ENCODE assay signal across 8 cellular contexts in genomic region chr5:140107312-140108092, GRCh38. TPM values are rescaled to one million over a fixed set of nuclear protein-coding genes. Genes with fewer than 3 reads are reported as not detected.
A peak's percentile ranks its signal among the peaks of the same experiment; 100 is the strongest.
DNase-seq lines count a peak whose midpoint lies in the region; ATAC-seq and TF ChIP-seq lines count a peak whose summit lies in the region.

No MANE protein-coding gene starts in this region.

- no peaks in the 10 kb centered on the region for H3K36me3 Mint-ChIP-seq in WTC11

- DNase-seq in AG04450 (ENCODE audit: low read depth, low spot score) (peak; percentile 80), NCI-H2196 treated with DMSO at 0.1 percent for 48 hours (lab: John Stamatoyannopoulos, UW; ENCODE audit: unreplicated experiment) (peak; percentile 94), WTC11 (ENCODE audit: low spot score) (peak; percentile 88), cardiac fibroblast (ENCODE audit: low read depth in 2 of 2) (peak; percentile 93 to 94), iris pigment epithelial cell (ENCODE audit: low read depth) (peak; percentile 95)
- peak; percentile 84 to 87 for DNase-seq in stimulated activated CD4-positive, alpha-beta T cell treated with anti-CD3 and anti-CD28 coated beads, Interleukin-12 subunit alpha, Interleukin-12 subunit beta, amount 100 ng/mL, for 24 hours (ENCODE audit: low read depth in 2 of 2)

- H3K27me3 Mint-ChIP-seq in WTC11 (ENCODE audit: low read depth) = peaks cover 89% of the 10 kb centered on the region

- H3K4me3 Mint-ChIP-seq in WTC11 = peak overlapping the region; percentile 90

- TF ChIP-seq CTCF in AG04450 (IDR thresholded peaks at IDR 0.05; ENCODE audit: low read depth, low read length) = peak; percentile 14
- no peak for TF ChIP-seq CTCF in WTC11 (IDR thresholded peaks at IDR 0.05)
- no peak for TF ChIP-seq CTCF in cardiac fibroblast (IDR thresholded peaks at IDR 0.05; ENCODE audit: low read depth, low read length)

- no peaks in the 10 kb centered on the region for H3K9me3 Mint-ChIP-seq in WTC11

- CTCF ChIA-PET in AG04450 (lab: Charles Lee) = interaction anchor here (0.6 to 0.8 kb wide), 6 partner anchors 31 to 239 kb away, joined by 3 to 6 read pairs (median 4); no protein-coding TSS in a partner anchor
- CTCF ChIA-PET in WTC11 (lab: Charles Lee) = interaction anchor here (0.5 to 2.6 kb wide), 12 partner anchors 21 to 644 kb away, joined by 3 to 19 read pairs (median 4); partner anchors contain the start of gene NRG2

- POLR2A ChIA-PET in AG04450 (lab: Yijun Ruan, JAX) (interaction anchor here (0.5 to 2.0 kb wide), 6 partner anchors 10 to 160 kb away, joined by 3 to 4 read pairs (median 3); no protein-coding TSS in a partner anchor), WTC11 (lab: Charles Lee) (interaction anchor here (0.6 to 1.6 kb wide), 5 partner anchors 11 to 314 kb away, joined by 3 to 7 read pairs (median 3); no protein-coding TSS in a partner anchor)

- peaks cover 46% of the 10 kb centered on the region for H3K4me1 Mint-ChIP-seq in WTC11

- H3K27ac Mint-ChIP-seq in WTC11 = peak overlapping the region; percentile 96

- peak overlapping the region; percentile 79 for H3K4me3 ChIP-seq in AG04450 (ENCODE audit: low read depth, low read length)
- H3K4me3 ChIP-seq in cardiac fibroblast (replicated peaks in 1 of 2; ENCODE audit: low read depth in 2 of 2, low read length in 2 of 2) = peak overlapping the region; percentile 80 to 84

- peak; percentile 92 for ATAC-seq in GM18867 (IDR thresholded peaks at IDR 0.05; ENCODE audit: unreplicated experiment)
- ATAC-seq in HG03097 (IDR thresholded peaks at IDR 0.05; ENCODE audit: low FRiP score, unreplicated experiment) = peak; percentile 89
- peak; percentile 68 for ATAC-seq in WTC11

- no peaks in the 10 kb centered on the region for H3K9me3 ChIP-seq in AG04450 (ENCODE audit: control insufficient read depth, insufficient read depth, low read length)

- peaks cover 19% of the 10 kb centered on the region for H3K27me3 ChIP-seq in AG04450 (ENCODE audit: control insufficient read depth, insufficient read depth, low read length)

- H3K27ac ChIP-seq in AG04450 (ENCODE audit: low read depth, low read length) = peak overlapping the region; percentile 88

TF ChIP-seq in WTC11, 78 proteins besides CTCF, POLR2A, EP300 and RAD21 (continues in another document):
- TF ChIP-seq, protein P1, sequence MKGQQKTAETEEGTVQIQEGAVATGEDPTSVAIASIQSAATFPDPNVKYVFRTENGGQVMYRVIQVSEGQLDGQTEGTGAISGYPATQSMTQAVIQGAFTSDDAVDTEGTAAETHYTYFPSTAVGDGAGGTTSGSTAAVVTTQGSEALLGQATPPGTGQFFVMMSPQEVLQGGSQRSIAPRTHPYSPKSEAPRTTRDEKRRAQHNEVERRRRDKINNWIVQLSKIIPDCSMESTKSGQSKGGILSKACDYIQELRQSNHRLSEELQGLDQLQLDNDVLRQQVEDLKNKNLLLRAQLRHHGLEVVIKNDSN (CRISPR knock-in tag; IDR thresholded peaks at IDR 0.05) = peak; percentile 25; the same call in 1 of the 2 replicates
- TF ChIP-seq GABPB1 (CRISPR knock-in tag; IDR thresholded peaks at IDR 0.05) = peak; percentile 35; the same call in 1 of the 2 replicates
- no peak for TF ChIP-seq ZBTB43 (CRISPR knock-in tag; IDR thresholded peaks at IDR 0.05)
- peak; percentile 65; the same call in 1 of the 2 replicates for TF ChIP-seq ZNF263 (CRISPR knock-in tag; IDR thresholded peaks at IDR 0.05; ENCODE audit: low read depth)
- TF ChIP-seq SOX15 (CRISPR knock-in tag; IDR thresholded peaks at IDR 0.05) = no peak
- no peak for TF ChIP-seq ESRRA (CRISPR knock-in tag; IDR thresholded peaks at IDR 0.05; ENCODE audit: borderline replicate concordance)
- TF ChIP-seq, protein P2, sequence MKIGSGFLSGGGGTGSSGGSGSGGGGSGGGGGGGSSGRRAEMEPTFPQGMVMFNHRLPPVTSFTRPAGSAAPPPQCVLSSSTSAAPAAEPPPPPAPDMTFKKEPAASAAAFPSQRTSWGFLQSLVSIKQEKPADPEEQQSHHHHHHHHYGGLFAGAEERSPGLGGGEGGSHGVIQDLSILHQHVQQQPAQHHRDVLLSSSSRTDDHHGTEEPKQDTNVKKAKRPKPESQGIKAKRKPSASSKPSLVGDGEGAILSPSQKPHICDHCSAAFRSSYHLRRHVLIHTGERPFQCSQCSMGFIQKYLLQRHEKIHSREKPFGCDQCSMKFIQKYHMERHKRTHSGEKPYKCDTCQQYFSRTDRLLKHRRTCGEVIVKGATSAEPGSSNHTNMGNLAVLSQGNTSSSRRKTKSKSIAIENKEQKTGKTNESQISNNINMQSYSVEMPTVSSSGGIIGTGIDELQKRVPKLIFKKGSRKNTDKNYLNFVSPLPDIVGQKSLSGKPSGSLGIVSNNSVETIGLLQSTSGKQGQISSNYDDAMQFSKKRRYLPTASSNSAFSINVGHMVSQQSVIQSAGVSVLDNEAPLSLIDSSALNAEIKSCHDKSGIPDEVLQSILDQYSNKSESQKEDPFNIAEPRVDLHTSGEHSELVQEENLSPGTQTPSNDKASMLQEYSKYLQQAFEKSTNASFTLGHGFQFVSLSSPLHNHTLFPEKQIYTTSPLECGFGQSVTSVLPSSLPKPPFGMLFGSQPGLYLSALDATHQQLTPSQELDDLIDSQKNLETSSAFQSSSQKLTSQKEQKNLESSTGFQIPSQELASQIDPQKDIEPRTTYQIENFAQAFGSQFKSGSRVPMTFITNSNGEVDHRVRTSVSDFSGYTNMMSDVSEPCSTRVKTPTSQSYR (CRISPR knock-in tag; IDR thresholded peaks at IDR 0.05) = no peak
- TF ChIP-seq TEAD1 (CRISPR knock-in tag; IDR thresholded peaks at IDR 0.05) = peak; percentile 64; the same call in 1 of the 2 replicates
- TF ChIP-seq MYBL2 (CRISPR knock-in tag; IDR thresholded peaks at IDR 0.05) = peak; percentile 47; the same call in 1 of the 2 replicates
- TF ChIP-seq, protein P3, sequence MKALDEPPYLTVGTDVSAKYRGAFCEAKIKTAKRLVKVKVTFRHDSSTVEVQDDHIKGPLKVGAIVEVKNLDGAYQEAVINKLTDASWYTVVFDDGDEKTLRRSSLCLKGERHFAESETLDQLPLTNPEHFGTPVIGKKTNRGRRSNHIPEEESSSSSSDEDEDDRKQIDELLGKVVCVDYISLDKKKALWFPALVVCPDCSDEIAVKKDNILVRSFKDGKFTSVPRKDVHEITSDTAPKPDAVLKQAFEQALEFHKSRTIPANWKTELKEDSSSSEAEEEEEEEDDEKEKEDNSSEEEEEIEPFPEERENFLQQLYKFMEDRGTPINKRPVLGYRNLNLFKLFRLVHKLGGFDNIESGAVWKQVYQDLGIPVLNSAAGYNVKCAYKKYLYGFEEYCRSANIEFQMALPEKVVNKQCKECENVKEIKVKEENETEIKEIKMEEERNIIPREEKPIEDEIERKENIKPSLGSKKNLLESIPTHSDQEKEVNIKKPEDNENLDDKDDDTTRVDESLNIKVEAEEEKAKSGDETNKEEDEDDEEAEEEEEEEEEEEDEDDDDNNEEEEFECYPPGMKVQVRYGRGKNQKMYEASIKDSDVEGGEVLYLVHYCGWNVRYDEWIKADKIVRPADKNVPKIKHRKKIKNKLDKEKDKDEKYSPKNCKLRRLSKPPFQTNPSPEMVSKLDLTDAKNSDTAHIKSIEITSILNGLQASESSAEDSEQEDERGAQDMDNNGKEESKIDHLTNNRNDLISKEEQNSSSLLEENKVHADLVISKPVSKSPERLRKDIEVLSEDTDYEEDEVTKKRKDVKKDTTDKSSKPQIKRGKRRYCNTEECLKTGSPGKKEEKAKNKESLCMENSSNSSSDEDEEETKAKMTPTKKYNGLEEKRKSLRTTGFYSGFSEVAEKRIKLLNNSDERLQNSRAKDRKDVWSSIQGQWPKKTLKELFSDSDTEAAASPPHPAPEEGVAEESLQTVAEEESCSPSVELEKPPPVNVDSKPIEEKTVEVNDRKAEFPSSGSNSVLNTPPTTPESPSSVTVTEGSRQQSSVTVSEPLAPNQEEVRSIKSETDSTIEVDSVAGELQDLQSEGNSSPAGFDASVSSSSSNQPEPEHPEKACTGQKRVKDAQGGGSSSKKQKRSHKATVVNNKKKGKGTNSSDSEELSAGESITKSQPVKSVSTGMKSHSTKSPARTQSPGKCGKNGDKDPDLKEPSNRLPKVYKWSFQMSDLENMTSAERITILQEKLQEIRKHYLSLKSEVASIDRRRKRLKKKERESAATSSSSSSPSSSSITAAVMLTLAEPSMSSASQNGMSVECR (CRISPR knock-in tag; IDR thresholded peaks at IDR 0.05; ENCODE audit: borderline replicate concordance) = peak; percentile 76; the same call in 1 of the 2 replicates
- TF ChIP-seq FOXK1 (CRISPR knock-in tag; IDR thresholded peaks at IDR 0.05) = peak; percentile 37; the same call in 1 of the 2 replicates
- TF ChIP-seq, protein P4, sequence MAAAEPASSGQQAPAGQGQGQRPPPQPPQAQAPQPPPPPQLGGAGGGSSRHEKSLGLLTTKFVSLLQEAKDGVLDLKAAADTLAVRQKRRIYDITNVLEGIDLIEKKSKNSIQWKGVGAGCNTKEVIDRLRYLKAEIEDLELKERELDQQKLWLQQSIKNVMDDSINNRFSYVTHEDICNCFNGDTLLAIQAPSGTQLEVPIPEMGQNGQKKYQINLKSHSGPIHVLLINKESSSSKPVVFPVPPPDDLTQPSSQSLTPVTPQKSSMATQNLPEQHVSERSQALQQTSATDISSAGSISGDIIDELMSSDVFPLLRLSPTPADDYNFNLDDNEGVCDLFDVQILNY (CRISPR knock-in tag; IDR thresholded peaks at IDR 0.05) = peak; percentile 88
- TF ChIP-seq FOXP1 (CRISPR knock-in tag; IDR thresholded peaks at IDR 0.05; ENCODE audit: borderline replicate concordance) = peak; percentile 59; the same call in 1 of the 2 replicates

RNA-seq across cellular contexts. Expression of gene PURA, which starts 6.4 kb away (rescaled TPM):
- polyA plus RNA-seq in AG04450 (2011; rRNA removed) = 3.5 and 4.5 TPM in 2 replicates
- 5.4 and 9.6 TPM in 2 replicates for polyA minus RNA-seq in AG04450 (2011; rRNA and poly(A)+ RNA removed)
- 6.0 to 9.0 TPM (median 6.4 TPM) in 3 replicates for total RNA-seq in WTC11 (2021)

RNA-seq across cellular contexts. Expression of gene IGIP, which starts 18.2 kb away (rescaled TPM):
- polyA plus RNA-seq in AG04450 (2011; rRNA removed) = 1.6 and 2.2 TPM in 2 replicates
- 3.6 and 7.3 TPM in 2 replicates for polyA minus RNA-seq in AG04450 (2011; rRNA and poly(A)+ RNA removed)
- total RNA-seq in WTC11 (2021) = 1.2 to 1.7 TPM (median 1.5 TPM) in 3 replicates

Comparison
In these comparisons a context has a peak if more than half of its experiments do, and no peak if none do; other contexts are left out.
1. Peak in every context shown above with its lines: DNase-seq, ATAC-seq, H3K4me3 ChIP-seq and H3K27ac ChIP-seq.